Comparison of ENCODE assay signal across 11 cellular contexts in the genomic region with DNA sequence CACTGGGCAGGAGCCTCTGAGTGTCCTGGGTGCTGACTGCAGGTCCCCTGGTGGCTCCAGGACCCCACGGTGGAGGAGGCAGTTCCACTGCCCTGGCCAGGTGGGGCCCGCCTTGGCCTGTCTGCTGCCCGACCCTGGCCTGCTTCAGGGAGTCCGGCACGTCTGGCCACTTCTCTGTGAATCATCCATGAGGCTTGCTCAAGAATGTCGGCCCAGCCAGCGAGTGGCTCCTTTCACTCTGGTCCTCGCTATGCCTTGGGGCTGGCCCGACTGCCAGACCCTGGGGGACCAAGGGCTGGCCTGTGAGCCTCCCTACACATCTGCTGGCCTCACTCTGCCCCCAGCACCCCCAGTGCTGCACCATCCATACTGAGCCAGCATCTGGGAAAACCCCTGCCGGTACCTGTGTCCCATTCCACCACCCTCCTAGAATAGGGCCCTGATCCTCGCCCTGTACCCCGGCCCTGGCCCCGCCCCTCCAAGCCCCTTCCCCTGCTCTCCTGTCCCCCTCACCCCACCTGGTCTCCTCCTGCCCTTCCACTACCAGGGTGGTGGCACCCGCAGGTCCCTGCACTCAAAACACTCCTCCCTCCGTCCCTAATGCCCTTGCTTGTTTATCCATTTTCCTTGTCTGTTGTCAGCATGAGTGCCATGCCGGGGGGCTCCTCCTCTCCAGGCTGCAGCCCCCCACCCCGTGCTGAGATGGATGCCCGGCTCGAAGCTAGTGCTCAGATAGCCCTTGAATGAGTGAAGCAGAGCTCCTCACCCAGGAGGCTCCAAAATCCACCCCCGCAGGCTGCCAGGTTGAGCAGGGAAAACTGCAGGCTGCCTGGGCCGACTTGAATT. TPM values are rescaled to one million over a fixed set of nuclear protein-coding genes. Genes with fewer than 3 reads are reported as not detected.
DNase-seq lines count a peak whose midpoint lies in the region; ATAC-seq, FAIRE-seq and TF ChIP-seq lines count a peak whose summit lies in the region.
"Had no signal": no experiment of that assay in that cellular context is flagged by ENCODE, and none has a peak within 500 bp of the region (broad histone marks: within the 10 kb centered on the region; RNA-seq: fewer than 3 reads in every experiment).

No MANE protein-coding gene starts in this region.

- TF ChIP-seq EP300 in gastroesophageal sphincter (IDR thresholded peaks at IDR 0.05) = no peak

- no peaks in the 10 kb centered on the region for H3K27me3 Mint-ChIP-seq in T-helper 17 cell
- no peaks in the 10 kb centered on the region for H3K27me3 Mint-ChIP-seq in T-helper 2 cell treated with Interferon-gamma antibody and Interleukin-4, amounts not matched to agents 5 μg/mL and 100 μg/mL, for 36 hours (ENCODE audit: low read depth)
- H3K27me3 Mint-ChIP-seq in Calu3 (ENCODE audit: unreplicated experiment) = no peaks in the 10 kb centered on the region

- H3K27me3 ChIP-seq in gastroesophageal sphincter (no peaks in the 10 kb centered on the region), small intestine (ENCODE audit: control insufficient read depth in 2 of 2, insufficient read depth in 2 of 2, low read length in 2 of 2) (no peaks in the 10 kb centered on the region)
- H3K27me3 ChIP-seq: breast epithelium, uterus had no signal

- H3K4me1 Mint-ChIP-seq in T-helper 17 cell (no peaks in the 10 kb centered on the region), Calu3 (ENCODE audit: low read depth, unreplicated experiment) (no peaks in the 10 kb centered on the region)
- H3K4me1 Mint-ChIP-seq in T-helper 2 cell treated with Interferon-gamma antibody and Interleukin-4, amounts not matched to agents 5 μg/mL and 100 μg/mL, for 36 hours (ENCODE audit: low read depth) = no peaks in the 10 kb centered on the region

- no peaks in the 10 kb centered on the region for H3K9me3 Mint-ChIP-seq in T-helper 2 cell treated with Interferon-gamma antibody and Interleukin-4, amounts not matched to agents 5 μg/mL and 100 μg/mL, for 36 hours
- no peaks in the 10 kb centered on the region for H3K9me3 Mint-ChIP-seq in Calu3 (ENCODE audit: low read depth, unreplicated experiment)

- ATAC-seq in T-helper 17 cell (no peak), gastroesophageal sphincter (peak; percentile 78)

- TF ChIP-seq POLR2A in GM12892 (IDR thresholded peaks at IDR 0.05; ENCODE audit: low read depth, low read length) (no peak), gastroesophageal sphincter (IDR thresholded peaks at IDR 0.05) (no peak), GM12891 (IDR thresholded peaks at IDR 0.05; ENCODE audit: low read depth, low read length) (no peak)

- H3K4me1 ChIP-seq in gastroesophageal sphincter (peaks cover 0 to 17% (median 4%) of the 10 kb centered on the region in 3 donors), small intestine (ENCODE audit: control insufficient read depth in 2 of 2, insufficient read depth in 1 of 2, low read depth in 1 of 2, low read length in 1 of 2) (no peaks in the 10 kb centered on the region)
- H3K4me1 ChIP-seq: breast epithelium, uterus had no signal

- peaks cover 2% of the 10 kb centered on the region for H3K36me3 Mint-ChIP-seq in T-helper 17 cell (ENCODE audit: low read depth)
- H3K36me3 Mint-ChIP-seq in T-helper 2 cell treated with Interferon-gamma antibody and Interleukin-4, amounts not matched to agents 5 μg/mL and 100 μg/mL, for 36 hours (ENCODE audit: low read depth) = peaks cover 30% of the 10 kb centered on the region
- H3K36me3 Mint-ChIP-seq in Calu3 (ENCODE audit: insufficient read depth, unreplicated experiment) = peaks cover 34% of the 10 kb centered on the region

- 84 to 100% methylated on average over 3 to 8 of the region's 21 CpGs for WGBS in gastroesophageal sphincter (ENCODE audit: low coverage in 1 of 2), 2 donors
- 51 to 78% (median 72%) methylated on average over 19 to 21 of the region's 21 CpGs for WGBS in small intestine, 3 donors

- intact Hi-C loops in Calu3 (cut with micrococcal nuclease; ENCODE audit: unreplicated experiment) = no loop called here

- peak; percentile 18 for DNase-seq in GM12892 (ENCODE audit: insufficient read length)
- DNase-seq in T-helper 17 cell = no peak
- peak; percentile 34 for DNase-seq in skeletal muscle cell (ENCODE audit: low read depth)
- DNase-seq in small intestine = no peak
- no peak for DNase-seq in T-helper 2 cell treated with Interferon-gamma antibody and Interleukin-4, amounts not matched to agents 5 μg/mL and 100 μg/mL, for 36 hours (ENCODE audit: low spot score)
- no peak for DNase-seq in Calu3
- DNase-seq in GM12891 (ENCODE audit: insufficient read length, low spot score) = no peak
- DNase-seq: NCI-H524 had no signal

- H3K27ac Mint-ChIP-seq in T-helper 17 cell (peak overlapping the region; percentile 85), Calu3 (ENCODE audit: unreplicated experiment) (no peak overlapping the region)
- H3K27ac Mint-ChIP-seq in T-helper 2 cell treated with Interferon-gamma antibody and Interleukin-4, amounts not matched to agents 5 μg/mL and 100 μg/mL, for 36 hours = no peak overlapping the region

- H3K9me3 ChIP-seq in T-helper 17 cell (ENCODE audit: control insufficient read depth, low read length, poor library complexity, severe bottlenecking) = no peaks in the 10 kb centered on the region
- H3K9me3 ChIP-seq in gastroesophageal sphincter = no peaks in the 10 kb centered on the region
- no peaks in the 10 kb centered on the region for H3K9me3 ChIP-seq in small intestine (ENCODE audit: control insufficient read depth, low read depth)
- H3K9me3 ChIP-seq: breast epithelium, uterus had no signal

- no peak for TF ChIP-seq CTCF in gastroesophageal sphincter (IDR thresholded peaks at IDR 0.05)
- TF ChIP-seq CTCF in Calu3 (IDR thresholded peaks at IDR 0.05; ENCODE audit: unreplicated experiment) = no peak

- H3K4me3 Mint-ChIP-seq in T-helper 17 cell (no peak overlapping the region), Calu3 (ENCODE audit: low read depth, unreplicated experiment) (no peak overlapping the region)
- H3K4me3 Mint-ChIP-seq in T-helper 2 cell treated with Interferon-gamma antibody and Interleukin-4, amounts not matched to agents 5 μg/mL and 100 μg/mL, for 36 hours = no peak overlapping the region

- H3K36me3 ChIP-seq in gastroesophageal sphincter (peaks cover 0 to 20% of the 10 kb centered on the region in 2 donors), small intestine (ENCODE audit: control insufficient read depth in 2 of 2, insufficient read depth in 2 of 2, low read length in 2 of 2) (peaks cover 0 to 2% of the 10 kb centered on the region in 2 donors)
- H3K36me3 ChIP-seq: breast epithelium, uterus had no signal

- peak overlapping the region in 3 of 4 donors; percentile 45 to 72 (median 61) for H3K27ac ChIP-seq in gastroesophageal sphincter
- H3K27ac ChIP-seq in small intestine (ENCODE audit: low read depth in 1 of 2, low read length in 1 of 2) = no peak overlapping the region
- H3K27ac ChIP-seq: breast epithelium, uterus had no signal

- FAIRE-seq in GM12892 (lab: Jason Lieb, UNC) (no peak), small intestine (lab: Jason Lieb, UNC) (no peak), GM12891 (lab: Jason Lieb, UNC) (no peak)

- CTCF ChIA-PET in Calu3 (lab: Charles Lee) = no interaction called here

- BruUV-seq in Calu3 (replicated peaks; lab: Mats Ljungman, UMichigan) = no TSS peak

- H3K4me3 ChIP-seq in gastroesophageal sphincter = no peak overlapping the region
- H3K4me3 ChIP-seq in skeletal muscle cell (ENCODE audit: low read depth, low read length) = no peak overlapping the region
- no peak overlapping the region for H3K4me3 ChIP-seq in small intestine (ENCODE audit: low read depth in 1 of 2, low read length in 2 of 2)
- H3K4me3 ChIP-seq: breast epithelium, uterus had no signal

TF ChIP-seq in GM12891, 5 proteins besides CTCF, POLR2A, EP300 and RAD21:
- TF ChIP-seq POLR2AphosphoS5 (IDR thresholded peaks at IDR 0.05; ENCODE audit: low read depth, low read length) (no peak), SPI1 (IDR thresholded peaks at IDR 0.05; ENCODE audit: low read depth, low read length) (no peak), TAF1 (IDR thresholded peaks at IDR 0.05; ENCODE audit: low read depth, low read length) (no peak), POU2F2 (IDR thresholded peaks at IDR 0.05; ENCODE audit: low read depth, low read length) (no peak), PAX5 (IDR thresholded peaks at IDR 0.05; ENCODE audit: insufficient read depth, low read length, severe bottlenecking) (no peak)

RNA-seq across cellular contexts. Expression of gene ADCY7, which starts 35.5 kb away (rescaled TPM):
- 21.9 TPM for polyA plus RNA-seq in GM12892 (2012; ENCODE audit: missing spikeins)
- total RNA-seq in T-helper 17 cell (100 to 1,000 TPM; 187 to 203 TPM), gastroesophageal sphincter (10 to 100 TPM; 12.7 to 23.5 (median 19.3) TPM), Calu3 (2022) (67.7 and 71.4 TPM in 2 replicates)
- 1 to 10 TPM in 1 of 3 donors, under 1 TPM in 2; 0.45 to 6.3 (median 0.54) TPM for polyA plus RNA-seq in small intestine
- polyA plus RNA-seq in GM12891 (2012; ENCODE audit: low read depth, missing spikeins) = 23.7 TPM

Comparison
In these comparisons a context has a peak if more than half of its experiments do, and no peak if none do; other contexts are left out.
1. DNase-seq: peak in GM12892 (single experiment) and skeletal muscle cell (single experiment); none in T-helper 17 cell (0 of 3), small intestine (single experiment), T-helper 2 cell treated with Interferon-gamma antibody and Interleukin-4, amounts not matched to agents 5 μg/mL and 100 μg/mL, for 36 hours (single experiment), Calu3 (single experiment) and GM12891 (single experiment).
2. H3K27ac ChIP-seq: peak in gastroesophageal sphincter (3 of 4); none in small intestine (0 of 2).